ENCODE assay signal across 1 cellular context in the genomic region with DNA sequence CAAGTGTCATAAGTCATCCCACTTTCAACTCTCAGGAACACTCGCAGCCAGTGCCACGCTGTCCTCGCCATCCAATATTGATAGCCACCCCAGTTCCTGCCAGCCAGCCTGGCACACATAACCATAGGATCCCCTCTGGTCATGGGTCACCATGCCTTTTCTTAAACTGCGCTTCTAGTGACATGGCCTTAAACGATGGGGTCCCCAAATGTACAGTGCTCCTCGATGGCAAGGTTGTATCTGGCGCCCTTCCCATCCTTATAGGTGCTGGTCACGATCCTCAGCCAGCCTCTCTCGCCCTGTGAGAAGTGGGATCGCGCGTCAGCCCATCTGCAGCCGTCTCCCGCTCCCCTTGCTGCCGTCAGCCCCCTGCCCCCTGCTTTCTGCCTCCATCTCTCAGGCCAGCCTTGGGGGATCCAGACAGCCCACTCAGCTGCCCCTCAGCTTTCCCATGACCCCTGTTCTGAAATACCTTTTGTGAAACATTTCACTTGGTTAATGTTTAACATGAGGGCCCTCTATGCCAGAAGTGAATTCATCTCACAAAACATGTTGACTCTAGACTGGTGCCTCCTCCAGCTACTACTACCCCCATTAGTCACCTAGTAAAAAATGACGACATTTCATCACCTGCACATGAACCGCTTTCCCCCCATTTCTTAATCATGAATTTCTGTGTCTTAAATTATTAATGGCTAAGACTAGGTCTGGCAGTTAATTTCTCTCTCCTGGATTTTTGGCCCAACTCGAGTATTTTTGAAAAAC.
TF ChIP-seq lines count a peak whose summit lies in the region.

No MANE protein-coding gene starts in this region.

TF ChIP-seq in HepG2, 621 proteins besides CTCF, POLR2A, EP300 and RAD21 (continued from another document and continues in another):
- TF ChIP-seq, protein P1, sequence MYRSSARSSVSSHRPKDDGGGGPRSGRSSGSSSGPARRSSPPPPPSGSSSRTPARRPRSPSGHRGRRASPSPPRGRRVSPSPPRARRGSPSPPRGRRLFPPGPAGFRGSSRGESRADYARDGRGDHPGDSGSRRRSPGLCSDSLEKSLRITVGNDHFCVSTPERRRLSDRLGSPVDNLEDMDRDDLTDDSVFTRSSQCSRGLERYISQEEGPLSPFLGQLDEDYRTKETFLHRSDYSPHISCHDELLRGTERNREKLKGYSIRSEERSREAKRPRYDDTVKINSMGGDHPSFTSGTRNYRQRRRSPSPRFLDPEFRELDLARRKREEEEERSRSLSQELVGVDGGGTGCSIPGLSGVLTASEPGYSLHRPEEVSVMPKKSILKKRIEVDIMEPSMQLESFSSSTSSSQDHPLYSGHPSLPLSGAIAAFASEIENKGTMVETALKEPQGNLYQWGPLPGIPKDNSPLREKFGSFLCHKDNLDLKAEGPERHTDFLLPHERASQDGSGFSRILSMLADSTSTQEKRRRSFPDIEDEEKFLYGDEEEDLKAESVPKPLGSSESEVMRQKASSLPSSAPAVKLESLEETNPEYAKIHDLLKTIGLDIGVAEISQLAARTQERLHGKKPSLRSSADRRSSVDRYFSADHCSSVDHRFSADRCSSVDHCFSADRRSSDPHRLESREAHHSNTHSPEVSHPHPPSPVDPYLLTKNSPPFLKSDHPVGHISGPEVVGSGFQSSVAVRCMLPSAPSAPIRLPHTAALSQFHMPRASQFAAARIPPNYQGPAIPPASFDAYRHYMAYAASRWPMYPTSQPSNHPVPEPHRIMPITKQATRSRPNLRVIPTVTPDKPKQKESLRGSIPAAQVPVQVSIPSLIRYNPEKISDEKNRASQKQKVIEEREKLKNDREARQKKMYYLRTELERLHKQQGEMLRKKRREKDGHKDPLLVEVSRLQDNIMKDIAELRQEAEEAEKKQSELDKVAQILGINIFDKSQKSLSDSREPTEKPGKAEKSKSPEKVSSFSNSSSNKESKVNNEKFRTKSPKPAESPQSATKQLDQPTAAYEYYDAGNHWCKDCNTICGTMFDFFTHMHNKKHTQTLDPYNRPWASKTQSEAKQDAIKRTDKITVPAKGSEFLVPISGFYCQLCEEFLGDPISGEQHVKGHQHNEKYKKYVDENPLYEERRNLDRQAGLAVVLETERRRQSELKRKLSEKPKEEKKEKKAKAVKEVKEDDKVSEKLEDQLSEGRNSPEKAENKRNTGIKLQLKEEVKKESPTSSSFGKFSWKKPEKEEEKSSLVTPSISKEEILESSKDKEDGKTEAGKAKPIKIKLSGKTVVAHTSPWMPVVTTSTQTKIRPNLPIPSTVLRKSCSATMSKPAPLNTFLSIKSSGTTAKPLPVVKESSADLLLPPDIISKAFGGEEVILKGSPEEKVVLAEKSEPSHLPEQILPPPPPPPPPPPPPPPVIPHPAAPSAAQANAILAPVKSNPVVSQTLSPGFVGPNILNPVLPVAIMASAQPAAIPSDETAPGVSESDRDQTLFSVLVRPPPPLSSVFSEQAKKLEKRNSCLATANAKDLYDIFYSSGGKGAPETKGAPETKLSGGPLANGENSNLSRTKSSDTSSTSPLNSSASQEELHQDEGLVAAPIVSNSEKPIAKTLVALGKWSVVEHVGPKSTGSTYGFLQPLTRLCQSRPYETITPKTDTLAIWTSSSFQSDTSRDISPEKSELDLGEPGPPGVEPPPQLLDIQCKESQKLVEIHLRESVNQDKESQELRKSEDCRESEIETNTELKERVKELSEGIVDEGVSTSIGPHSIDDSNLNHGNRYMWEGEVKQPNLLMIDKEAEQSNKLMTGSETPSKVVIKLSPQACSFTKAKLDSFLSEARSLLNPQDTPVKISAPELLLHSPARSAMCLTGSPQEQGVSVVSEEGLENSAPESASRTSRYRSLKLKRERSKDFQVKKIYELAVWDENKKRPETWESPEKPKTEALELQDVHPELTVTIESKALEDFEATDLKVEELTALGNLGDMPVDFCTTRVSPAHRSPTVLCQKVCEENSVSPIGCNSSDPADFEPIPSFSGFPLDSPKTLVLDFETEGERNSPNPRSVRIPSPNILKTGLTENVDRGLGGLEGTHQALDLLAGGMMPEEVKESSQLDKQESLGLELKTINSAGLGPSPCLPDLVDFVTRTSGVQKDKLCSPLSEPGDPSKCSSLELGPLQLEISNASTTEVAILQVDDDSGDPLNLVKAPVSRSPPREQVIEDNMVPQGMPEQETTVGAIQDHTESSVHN (CRISPR knock-in tag; IDR thresholded peaks at IDR 0.05), result no peak
- TF ChIP-seq CBX2 (IDR thresholded peaks at IDR 0.05; ENCODE audit: low read depth, low read length), result no peak
- TF ChIP-seq CBX2 (CRISPR knock-in tag; IDR thresholded peaks at IDR 0.05; ENCODE audit: low read depth), result no peak
- TF ChIP-seq ZNF792 (CRISPR knock-in tag; IDR thresholded peaks at IDR 0.05), result 0 out of 2 replicates have a peak, but pooled peaks have one; percentile 24
- TF ChIP-seq GTF3A (CRISPR knock-in tag; conservative IDR thresholded peaks at IDR 0.05), result no peak
- TF ChIP-seq ARHGAP35 (CRISPR knock-in tag; IDR thresholded peaks at IDR 0.05; ENCODE audit: borderline replicate concordance), result peak; percentile 50; the same call in 1 of the 2 replicates
- no peak for TF ChIP-seq ZNF530 (CRISPR knock-in tag; IDR thresholded peaks at IDR 0.05; ENCODE audit: low read depth)
- TF ChIP-seq FOXP1 (IDR thresholded peaks at IDR 0.05), result no peak
- no peak for TF ChIP-seq FOXP1 (CRISPR knock-in tag; IDR thresholded peaks at IDR 0.05)
- TF ChIP-seq, protein P2, sequence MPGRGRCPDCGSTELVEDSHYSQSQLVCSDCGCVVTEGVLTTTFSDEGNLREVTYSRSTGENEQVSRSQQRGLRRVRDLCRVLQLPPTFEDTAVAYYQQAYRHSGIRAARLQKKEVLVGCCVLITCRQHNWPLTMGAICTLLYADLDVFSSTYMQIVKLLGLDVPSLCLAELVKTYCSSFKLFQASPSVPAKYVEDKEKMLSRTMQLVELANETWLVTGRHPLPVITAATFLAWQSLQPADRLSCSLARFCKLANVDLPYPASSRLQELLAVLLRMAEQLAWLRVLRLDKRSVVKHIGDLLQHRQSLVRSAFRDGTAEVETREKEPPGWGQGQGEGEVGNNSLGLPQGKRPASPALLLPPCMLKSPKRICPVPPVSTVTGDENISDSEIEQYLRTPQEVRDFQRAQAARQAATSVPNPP (CRISPR knock-in tag; IDR thresholded peaks at IDR 0.05), result no peak
- TF ChIP-seq ZNF276 (CRISPR knock-in tag; IDR thresholded peaks at IDR 0.05; ENCODE audit: low read depth), result no peak
- no peak for TF ChIP-seq ZNF781 (CRISPR knock-in tag; IDR thresholded peaks at IDR 0.05; ENCODE audit: borderline replicate concordance, not compliant biosample characterization)
- no peak for TF ChIP-seq ZNF776 (CRISPR knock-in tag; IDR thresholded peaks at IDR 0.05)
- no peak; the same call in 1 of the 2 replicates for TF ChIP-seq ZNF766 (CRISPR knock-in tag; IDR thresholded peaks at IDR 0.05; ENCODE audit: borderline replicate concordance)
- TF ChIP-seq ZNF703 (CRISPR knock-in tag; IDR thresholded peaks at IDR 0.05; ENCODE audit: borderline replicate concordance), result no peak
- TF ChIP-seq CBFB (CRISPR knock-in tag; IDR thresholded peaks at IDR 0.05), result no peak
- TF ChIP-seq, protein P3, sequence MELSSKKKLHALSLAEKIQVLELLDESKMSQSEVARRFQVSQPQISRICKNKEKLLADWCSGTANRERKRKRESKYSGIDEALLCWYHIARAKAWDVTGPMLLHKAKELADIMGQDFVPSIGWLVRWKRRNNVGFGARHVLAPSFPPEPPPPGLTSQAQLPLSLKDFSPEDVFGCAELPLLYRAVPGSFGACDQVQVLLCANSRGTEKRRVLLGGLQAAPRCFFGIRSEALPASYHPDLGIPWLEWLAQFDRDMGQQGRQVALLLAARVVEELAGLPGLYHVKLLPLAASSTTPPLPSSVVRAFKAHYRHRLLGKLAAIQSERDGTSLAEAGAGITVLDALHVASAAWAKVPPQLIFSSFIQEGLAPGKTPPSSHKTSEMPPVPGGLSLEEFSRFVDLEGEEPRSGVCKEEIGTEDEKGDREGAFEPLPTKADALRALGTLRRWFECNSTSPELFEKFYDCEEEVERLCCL (CRISPR knock-in tag; IDR thresholded peaks at IDR 0.05; ENCODE audit: borderline replicate concordance), result no peak
- TF ChIP-seq, protein P4, sequence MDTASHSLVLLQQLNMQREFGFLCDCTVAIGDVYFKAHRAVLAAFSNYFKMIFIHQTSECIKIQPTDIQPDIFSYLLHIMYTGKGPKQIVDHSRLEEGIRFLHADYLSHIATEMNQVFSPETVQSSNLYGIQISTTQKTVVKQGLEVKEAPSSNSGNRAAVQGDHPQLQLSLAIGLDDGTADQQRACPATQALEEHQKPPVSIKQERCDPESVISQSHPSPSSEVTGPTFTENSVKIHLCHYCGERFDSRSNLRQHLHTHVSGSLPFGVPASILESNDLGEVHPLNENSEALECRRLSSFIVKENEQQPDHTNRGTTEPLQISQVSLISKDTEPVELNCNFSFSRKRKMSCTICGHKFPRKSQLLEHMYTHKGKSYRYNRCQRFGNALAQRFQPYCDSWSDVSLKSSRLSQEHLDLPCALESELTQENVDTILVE (CRISPR knock-in tag; IDR thresholded peaks at IDR 0.05), result peak; percentile 53; the same call in 1 of the 2 replicates
- TF ChIP-seq, protein P5, sequence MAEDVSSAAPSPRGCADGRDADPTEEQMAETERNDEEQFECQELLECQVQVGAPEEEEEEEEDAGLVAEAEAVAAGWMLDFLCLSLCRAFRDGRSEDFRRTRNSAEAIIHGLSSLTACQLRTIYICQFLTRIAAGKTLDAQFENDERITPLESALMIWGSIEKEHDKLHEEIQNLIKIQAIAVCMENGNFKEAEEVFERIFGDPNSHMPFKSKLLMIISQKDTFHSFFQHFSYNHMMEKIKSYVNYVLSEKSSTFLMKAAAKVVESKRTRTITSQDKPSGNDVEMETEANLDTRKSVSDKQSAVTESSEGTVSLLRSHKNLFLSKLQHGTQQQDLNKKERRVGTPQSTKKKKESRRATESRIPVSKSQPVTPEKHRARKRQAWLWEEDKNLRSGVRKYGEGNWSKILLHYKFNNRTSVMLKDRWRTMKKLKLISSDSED (CRISPR knock-in tag; IDR thresholded peaks at IDR 0.05), result no peak
- TF ChIP-seq ZEB1 (IDR thresholded peaks at IDR 0.05; ENCODE audit: insufficient replicate concordance, low read depth), result peak; percentile 62
- TF ChIP-seq SP5 (CRISPR knock-in tag; IDR thresholded peaks at IDR 0.05; ENCODE audit: borderline replicate concordance, low read depth), result no peak
- TF ChIP-seq ZNF878 (CRISPR knock-in tag; IDR thresholded peaks at IDR 0.05), result 0 out of 2 replicates have a peak, but pooled peaks have one; percentile 29
- TF ChIP-seq, protein P6, sequence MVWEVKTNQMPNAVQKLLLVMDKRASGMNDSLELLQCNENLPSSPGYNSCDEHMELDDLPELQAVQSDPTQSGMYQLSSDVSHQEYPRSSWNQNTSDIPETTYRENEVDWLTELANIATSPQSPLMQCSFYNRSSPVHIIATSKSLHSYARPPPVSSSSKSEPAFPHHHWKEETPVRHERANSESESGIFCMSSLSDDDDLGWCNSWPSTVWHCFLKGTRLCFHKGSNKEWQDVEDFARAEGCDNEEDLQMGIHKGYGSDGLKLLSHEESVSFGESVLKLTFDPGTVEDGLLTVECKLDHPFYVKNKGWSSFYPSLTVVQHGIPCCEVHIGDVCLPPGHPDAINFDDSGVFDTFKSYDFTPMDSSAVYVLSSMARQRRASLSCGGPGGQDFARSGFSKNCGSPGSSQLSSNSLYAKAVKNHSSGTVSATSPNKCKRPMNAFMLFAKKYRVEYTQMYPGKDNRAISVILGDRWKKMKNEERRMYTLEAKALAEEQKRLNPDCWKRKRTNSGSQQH (CRISPR knock-in tag; IDR thresholded peaks at IDR 0.05; ENCODE audit: low read depth), result no peak
- peak; percentile 66 for TF ChIP-seq PHF5A (CRISPR knock-in tag; IDR thresholded peaks at IDR 0.05; ENCODE audit: low read depth, unreplicated experiment)
- TF ChIP-seq, protein P7, sequence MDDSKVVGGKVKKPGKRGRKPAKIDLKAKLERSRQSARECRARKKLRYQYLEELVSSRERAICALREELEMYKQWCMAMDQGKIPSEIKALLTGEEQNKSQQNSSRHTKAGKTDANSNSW (CRISPR knock-in tag; IDR thresholded peaks at IDR 0.05; ENCODE audit: borderline replicate concordance), result no peak
- TF ChIP-seq ZNF883 (CRISPR knock-in tag; IDR thresholded peaks at IDR 0.05; ENCODE audit: not compliant biosample characterization), result no peak
- no peak for TF ChIP-seq ATF7-NPFF (CRISPR knock-in tag; IDR thresholded peaks at IDR 0.05; ENCODE audit: low read depth)
- TF ChIP-seq ZNF12 (CRISPR knock-in tag; IDR thresholded peaks at IDR 0.05), result no peak
- TF ChIP-seq, protein P8, sequence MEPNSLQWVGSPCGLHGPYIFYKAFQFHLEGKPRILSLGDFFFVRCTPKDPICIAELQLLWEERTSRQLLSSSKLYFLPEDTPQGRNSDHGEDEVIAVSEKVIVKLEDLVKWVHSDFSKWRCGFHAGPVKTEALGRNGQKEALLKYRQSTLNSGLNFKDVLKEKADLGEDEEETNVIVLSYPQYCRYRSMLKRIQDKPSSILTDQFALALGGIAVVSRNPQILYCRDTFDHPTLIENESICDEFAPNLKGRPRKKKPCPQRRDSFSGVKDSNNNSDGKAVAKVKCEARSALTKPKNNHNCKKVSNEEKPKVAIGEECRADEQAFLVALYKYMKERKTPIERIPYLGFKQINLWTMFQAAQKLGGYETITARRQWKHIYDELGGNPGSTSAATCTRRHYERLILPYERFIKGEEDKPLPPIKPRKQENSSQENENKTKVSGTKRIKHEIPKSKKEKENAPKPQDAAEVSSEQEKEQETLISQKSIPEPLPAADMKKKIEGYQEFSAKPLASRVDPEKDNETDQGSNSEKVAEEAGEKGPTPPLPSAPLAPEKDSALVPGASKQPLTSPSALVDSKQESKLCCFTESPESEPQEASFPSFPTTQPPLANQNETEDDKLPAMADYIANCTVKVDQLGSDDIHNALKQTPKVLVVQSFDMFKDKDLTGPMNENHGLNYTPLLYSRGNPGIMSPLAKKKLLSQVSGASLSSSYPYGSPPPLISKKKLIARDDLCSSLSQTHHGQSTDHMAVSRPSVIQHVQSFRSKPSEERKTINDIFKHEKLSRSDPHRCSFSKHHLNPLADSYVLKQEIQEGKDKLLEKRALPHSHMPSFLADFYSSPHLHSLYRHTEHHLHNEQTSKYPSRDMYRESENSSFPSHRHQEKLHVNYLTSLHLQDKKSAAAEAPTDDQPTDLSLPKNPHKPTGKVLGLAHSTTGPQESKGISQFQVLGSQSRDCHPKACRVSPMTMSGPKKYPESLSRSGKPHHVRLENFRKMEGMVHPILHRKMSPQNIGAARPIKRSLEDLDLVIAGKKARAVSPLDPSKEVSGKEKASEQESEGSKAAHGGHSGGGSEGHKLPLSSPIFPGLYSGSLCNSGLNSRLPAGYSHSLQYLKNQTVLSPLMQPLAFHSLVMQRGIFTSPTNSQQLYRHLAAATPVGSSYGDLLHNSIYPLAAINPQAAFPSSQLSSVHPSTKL (CRISPR knock-in tag; IDR thresholded peaks at IDR 0.05), result peak; percentile 76
- TF ChIP-seq, protein P9, sequence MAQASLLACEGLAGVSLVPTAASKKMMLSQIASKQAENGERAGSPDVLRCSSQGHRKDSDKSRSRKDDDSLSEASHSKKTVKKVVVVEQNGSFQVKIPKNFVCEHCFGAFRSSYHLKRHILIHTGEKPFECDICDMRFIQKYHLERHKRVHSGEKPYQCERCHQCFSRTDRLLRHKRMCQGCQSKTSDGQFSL (CRISPR knock-in tag; IDR thresholded peaks at IDR 0.05), result 0 out of 2 replicates have a peak, but pooled peaks have one; percentile 49
